8 cellular contexts compared by ENCODE assay signal in the genomic region with DNA sequence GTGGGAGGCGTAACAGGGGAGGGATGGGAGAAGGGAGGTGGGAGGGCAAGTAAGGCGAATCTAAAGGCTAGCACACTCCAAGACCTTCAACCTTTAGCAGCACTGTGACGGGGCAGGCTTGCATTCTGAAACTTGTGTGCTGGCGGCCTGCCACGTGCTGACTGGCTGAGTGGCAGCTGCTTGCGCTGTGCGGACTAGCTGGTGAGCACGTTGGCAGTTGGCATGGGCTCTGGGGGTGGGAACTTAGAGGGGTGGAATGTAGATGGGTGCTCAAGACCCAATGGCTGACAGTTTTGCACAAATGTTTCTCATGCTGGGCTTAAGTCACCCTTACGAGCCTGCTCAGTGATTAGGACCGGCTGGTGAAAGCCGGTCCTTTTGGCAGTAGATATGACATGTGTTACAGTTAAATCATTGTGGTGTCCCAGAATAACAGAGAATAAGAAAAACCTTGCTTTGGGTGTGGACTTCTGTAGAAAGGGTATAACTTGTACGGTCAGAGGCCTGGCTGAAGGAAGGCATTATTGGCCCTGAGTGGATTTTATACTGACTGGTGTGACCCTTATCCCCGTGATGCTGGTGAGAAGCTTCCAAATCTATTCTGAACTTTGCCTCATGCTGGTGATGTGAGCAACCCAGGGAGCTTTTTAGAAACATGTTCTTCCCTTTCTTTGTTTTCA.
DNase-seq lines count a peak whose midpoint lies in the region; ATAC-seq, FAIRE-seq and TF ChIP-seq lines count a peak whose summit lies in the region.

No MANE protein-coding gene starts in this region.

- H3K4me1 ChIP-seq in astrocyte (ENCODE audit: insufficient read depth, low read length): peaks cover 17% of the 10 kb centered on the region
- H3K4me1 ChIP-seq in hepatocyte (ENCODE audit: insufficient read depth): peaks cover 24% of the 10 kb centered on the region
- peaks cover 17 to 33% of the 10 kb centered on the region in 2 donors for H3K4me1 ChIP-seq in gastrocnemius medialis
- peaks cover 12% of the 10 kb centered on the region for H3K4me1 ChIP-seq in Caco-2

- FAIRE-seq in astrocyte (lab: Jason Lieb, UNC): no peak

- ATAC-seq in gastrocnemius medialis (peak; percentile 75 to 76), GM21390 (IDR thresholded peaks at IDR 0.05; ENCODE audit: unreplicated experiment) (no peak)

- TF ChIP-seq POLR2A in gastrocnemius medialis (IDR thresholded peaks at IDR 0.05): no peak

- intact Hi-C loops in gastrocnemius medialis (cut with DNase I; ENCODE audit: low total_unique reads) (loop anchor here (2.0 kb wide), 1 partner anchor 46 kb away; no protein-coding TSS in a partner anchor), CD14-positive monocyte (cut with micrococcal nuclease) (no loop called here), Caco-2 (cut with micrococcal nuclease; ENCODE audit: unreplicated experiment) (no loop called here)

- BruUV-seq in Caco-2 (replicated peaks; lab: Mats Ljungman, UMichigan): no TSS peak

- H3K79me2 ChIP-seq in astrocyte (ENCODE audit: insufficient read depth, low read length) (no peaks in the 10 kb centered on the region), hepatocyte (no peaks in the 10 kb centered on the region)

- TF ChIP-seq CTCF in astrocyte (IDR thresholded peaks at IDR 0.05; ENCODE audit: insufficient read depth, low read depth, low read length) (no peak), hepatocyte (IDR thresholded peaks at IDR 0.05; ENCODE audit: poor library complexity) (no peak), gastrocnemius medialis (IDR thresholded peaks at IDR 0.05 in 4 of 5, conservative IDR thresholded peaks at IDR 0.05 in 1 of 5) (no peak), CD14-positive monocyte (IDR thresholded peaks at IDR 0.05) (no peak), Caco-2 (IDR thresholded peaks at IDR 0.05; ENCODE audit: insufficient read depth in 1 of 2, low read depth in 1 of 2, low read length in 1 of 2, severe bottlenecking in 1 of 2, unreplicated experiment in 1 of 2) (no peak)

- H3K36me3 ChIP-seq in astrocyte (ENCODE audit: insufficient read depth, low read length) (no peaks in the 10 kb centered on the region), hepatocyte (replicated peaks; ENCODE audit: insufficient read depth, low read depth) (no peaks in the 10 kb centered on the region), gastrocnemius medialis (no peaks in the 10 kb centered on the region), Caco-2 (ENCODE audit: control insufficient read depth, insufficient read depth, low read length) (no peaks in the 10 kb centered on the region)

- peaks cover 15% of the 10 kb centered on the region for H3K27me3 Mint-ChIP-seq in astrocyte (ENCODE audit: low read depth, unreplicated experiment)
- peaks cover 7 to 27% (median 8%) of the 10 kb centered on the region in 3 donors for H3K27me3 Mint-ChIP-seq in CD14-positive monocyte (ENCODE audit: low read depth in 3 of 3)
- peaks cover 4% of the 10 kb centered on the region for H3K27me3 Mint-ChIP-seq in Caco-2 (ENCODE audit: insufficient read depth, unreplicated experiment)

- in situ Hi-C loops in gastrocnemius medialis (cut with MboI; ENCODE audit: low sequenced_read_pairs in 4 of 4): no loop called here

- H3K27ac ChIP-seq in astrocyte (ENCODE audit: low read depth, low read length): no peak overlapping the region
- H3K27ac ChIP-seq in hepatocyte: no peak overlapping the region
- H3K27ac ChIP-seq in gastrocnemius medialis: peak overlapping the region; percentile 72 to 80 (median 74)

- H3K4me3 ChIP-seq in astrocyte (ENCODE audit: insufficient read depth, low read depth, low read length) (no peak overlapping the region), hepatocyte (no peak overlapping the region), gastrocnemius medialis (peak overlapping the region; percentile 25 to 43 (median 42)), Caco-2 (ENCODE audit: low read depth, low read length) (no peak overlapping the region)

- DNase-seq in GOT3 (lab: John Stamatoyannopoulos, UW) (peak; percentile 17), astrocyte (ENCODE audit: low read depth) (peak; percentile 56), hepatocyte (ENCODE audit: low spot score) (peak; percentile 33), gastrocnemius medialis (peak; percentile 50 to 85), CD14-positive monocyte (ENCODE audit: low spot score) (no peak), NCI-H1048 (lab: John Stamatoyannopoulos, UW) (no peak), Caco-2 (no peak)

- POLR2A ChIA-PET in Caco-2 (lab: Charles Lee): no interaction called here

- H3K9ac ChIP-seq in astrocyte (ENCODE audit: low read length): no peak overlapping the region

- H3K27me3 ChIP-seq in astrocyte (ENCODE audit: insufficient read depth, low read length) (no peaks in the 10 kb centered on the region), hepatocyte (no peaks in the 10 kb centered on the region), gastrocnemius medialis (no peaks in the 10 kb centered on the region), Caco-2 (replicated peaks; ENCODE audit: control insufficient read depth, insufficient read depth, low read length) (no peaks in the 10 kb centered on the region)

- H4K20me1 ChIP-seq in astrocyte (ENCODE audit: insufficient read depth, low read length): peaks cover 5% of the 10 kb centered on the region
- H4K20me1 ChIP-seq in hepatocyte (ENCODE audit: insufficient read depth, poor library complexity, severe bottlenecking): no peaks in the 10 kb centered on the region

- no peaks in the 10 kb centered on the region for H3K9me2 ChIP-seq in hepatocyte (replicated peaks; ENCODE audit: insufficient read depth)

- no peaks in the 10 kb centered on the region for H3K36me3 Mint-ChIP-seq in astrocyte (ENCODE audit: low read depth, unreplicated experiment)
- no peaks in the 10 kb centered on the region for H3K36me3 Mint-ChIP-seq in CD14-positive monocyte
- no peaks in the 10 kb centered on the region for H3K36me3 Mint-ChIP-seq in Caco-2 (ENCODE audit: insufficient read depth, unreplicated experiment)

- H3K4me2 ChIP-seq in astrocyte (ENCODE audit: low read length) (peak overlapping the region; percentile 59), hepatocyte (peak overlapping the region; percentile 56)

- 54% methylated on average over 13 of the region's 13 CpGs for WGBS in hepatocyte (ENCODE audit: low lambda C conversion rate, missing lambda C conversion rate)

- no peaks in the 10 kb centered on the region for H3K9me3 Mint-ChIP-seq in astrocyte (ENCODE audit: unreplicated experiment)
- no peaks in the 10 kb centered on the region for H3K9me3 Mint-ChIP-seq in CD14-positive monocyte
- no peaks in the 10 kb centered on the region for H3K9me3 Mint-ChIP-seq in Caco-2 (ENCODE audit: unreplicated experiment)

- H3K4me1 Mint-ChIP-seq in astrocyte (ENCODE audit: low read depth, unreplicated experiment): peaks cover 2% of the 10 kb centered on the region
- H3K4me1 Mint-ChIP-seq in CD14-positive monocyte: no peaks in the 10 kb centered on the region
- H3K4me1 Mint-ChIP-seq in Caco-2 (ENCODE audit: low read depth, unreplicated experiment): peaks cover 5% of the 10 kb centered on the region

- CTCF ChIA-PET in Caco-2 (lab: Charles Lee): interaction anchor here (0.6 kb wide), 1 partner anchor 249 kb away, joined by 3 read pairs; no protein-coding TSS in a partner anchor

- H2AFZ ChIP-seq in astrocyte (ENCODE audit: low read depth, low read length) (peak overlapping the region; percentile 18), hepatocyte (no peak overlapping the region)

- H3K9me3 ChIP-seq in astrocyte (ENCODE audit: insufficient read depth, low read depth, low read length) (no peaks in the 10 kb centered on the region), hepatocyte (ENCODE audit: low read depth) (no peaks in the 10 kb centered on the region), gastrocnemius medialis (no peaks in the 10 kb centered on the region), Caco-2 (no peaks in the 10 kb centered on the region)

- H3K27ac Mint-ChIP-seq in astrocyte (ENCODE audit: unreplicated experiment): no peak overlapping the region
- H3K27ac Mint-ChIP-seq in CD14-positive monocyte: no peak overlapping the region
- H3K27ac Mint-ChIP-seq in Caco-2 (ENCODE audit: unreplicated experiment): no peak overlapping the region

- H3K4me3 Mint-ChIP-seq in astrocyte (ENCODE audit: unreplicated experiment) (no peak overlapping the region), CD14-positive monocyte (no peak overlapping the region), Caco-2 (ENCODE audit: unreplicated experiment) (no peak overlapping the region)

Comparison
In these comparisons a context has a peak if more than half of its experiments do, and no peak if none do; other contexts are left out.
1. DNase-seq: peak in GOT3 (single experiment), astrocyte (single experiment), hepatocyte (single experiment) and gastrocnemius medialis (2 of 2); none in CD14-positive monocyte (single experiment), NCI-H1048 (single experiment) and Caco-2 (0 of 2).
2. H3K27ac ChIP-seq: peak in gastrocnemius medialis (4 of 4); none in astrocyte (single experiment) and hepatocyte (single experiment).
3. H3K4me3 ChIP-seq: peak in gastrocnemius medialis (4 of 4); none in astrocyte (single experiment), hepatocyte (single experiment) and Caco-2 (single experiment).